ENCODE assay signal across 1 cellular context in genomic region chr7:96236198-96237039, GRCh38.
TF ChIP-seq lines count a peak whose summit lies in the region.

No MANE protein-coding gene starts in this region.

TF ChIP-seq in GM23338, 12 proteins besides CTCF, POLR2A, EP300 and RAD21 (continued from another document):
- no peak for TF ChIP-seq CREB1 (CRISPR knock-in tag; IDR thresholded peaks at IDR 0.05; ENCODE audit: low read depth)
- no peak for TF ChIP-seq ZNF114 (CRISPR knock-in tag; IDR thresholded peaks at IDR 0.05)
